ENCODE assay signal across 19 cellular contexts in genomic region chr9:93903886-93904648, GRCh38. TPM values are rescaled to one million over a fixed set of nuclear protein-coding genes. Genes with fewer than 3 reads are reported as not detected.
DNase-seq lines count a peak whose midpoint lies in the region; ATAC-seq and TF ChIP-seq lines count a peak whose summit lies in the region.
"Had no signal": no experiment of that assay in that cellular context is flagged by ENCODE, and none has a peak within 500 bp of the region (broad histone marks: within the 10 kb centered on the region; RNA-seq: fewer than 3 reads in every experiment).

No MANE protein-coding gene starts in this region.

- TF ChIP-seq POLR2A in sigmoid colon (IDR thresholded peaks at IDR 0.05): no peak

- H3K36me3 ChIP-seq in H7 (replicated peaks; ENCODE audit: control insufficient read depth, insufficient read depth, low read length) (no peaks in the 10 kb centered on the region), sigmoid colon (no peaks in the 10 kb centered on the region), ascending aorta (no peaks in the 10 kb centered on the region)

- H3K4me3 Mint-ChIP-seq in activated naive CD8-positive, alpha-beta T cell treated with anti-CD3 and anti-CD28 coated beads, Interleukin-2, amount 10 ng/mL, durations not matched to agents 7 days and 5 days: no peak overlapping the region
- H3K4me3 Mint-ChIP-seq in activated naive CD8-positive, alpha-beta T cell treated with anti-CD3 and anti-CD28 coated beads for 36 hours: no peak overlapping the region
- H3K4me3 Mint-ChIP-seq: GM23338 had no signal

- peak; percentile 17 for DNase-seq in activated naive CD8-positive, alpha-beta T cell treated with anti-CD3 and anti-CD28 coated beads, Interleukin-2, amount 10 ng/mL, durations not matched to agents 7 days and 5 days
- DNase-seq in activated naive CD8-positive, alpha-beta T cell treated with anti-CD3 and anti-CD28 coated beads for 36 hours: no peak
- DNase-seq in H7: peak; percentile 24
- DNase-seq in coronary artery (ENCODE audit: low spot score): peak; percentile 62
- peak; percentile 38 for DNase-seq in sigmoid colon
- DNase-seq in NCI-H345 (lab: John Stamatoyannopoulos, UW): no peak
- no peak for DNase-seq in ascending aorta (ENCODE audit: low spot score in 2 of 2)
- DNase-seq in AG20443 (ENCODE audit: low spot score): no peak
- DNase-seq: AML-193, Caco-2, EL, NCI-H1048, NCI-H1436 treated with DMSO at 0.1 percent for 48 hours, NCI-H2029 treated with DMSO at 0.1 percent for 48 hours, NCI-H2171 treated with DMSO at 0.1 percent for 48 hours, NCI-H510A, NCI-H774, PC-9 had no signal

- H3K27me3 ChIP-seq in H7 (ENCODE audit: control insufficient read depth, insufficient read depth, low read length) (no peaks in the 10 kb centered on the region), sigmoid colon (peaks cover 0 to 19% (median 0%) of the 10 kb centered on the region in 3 donors), ascending aorta (no peaks in the 10 kb centered on the region)

- H3K4me1 ChIP-seq in sigmoid colon (no peaks in the 10 kb centered on the region), ascending aorta (no peaks in the 10 kb centered on the region)
- H3K4me1 ChIP-seq: Caco-2 had no signal

- no peak overlapping the region for H3K27ac Mint-ChIP-seq in activated naive CD8-positive, alpha-beta T cell treated with anti-CD3 and anti-CD28 coated beads, Interleukin-2, amount 10 ng/mL, durations not matched to agents 7 days and 5 days
- H3K27ac Mint-ChIP-seq in activated naive CD8-positive, alpha-beta T cell treated with anti-CD3 and anti-CD28 coated beads for 36 hours: no peak overlapping the region
- H3K27ac Mint-ChIP-seq: GM23338 had no signal

- no peak overlapping the region for H3K27ac ChIP-seq in coronary artery
- H3K27ac ChIP-seq in sigmoid colon: no peak overlapping the region
- no peak overlapping the region for H3K27ac ChIP-seq in ascending aorta
- H3K27ac ChIP-seq: PC-9 had no signal

- WGBS in sigmoid colon, 2 donors: 74 to 86% methylated on average over 10 of the region's 10 CpGs

- intact Hi-C loops in sigmoid colon (cut with DNase I) (no loop called here), ascending aorta (cut with DNase I) (no loop called here)

- POLR2A ChIA-PET in activated naive CD8-positive, alpha-beta T cell treated with anti-CD3 and anti-CD28 coated beads, Interleukin-2, amount 10 ng/mL, durations not matched to agents 7 days and 5 days (lab: Charles Lee): no interaction called here

- H3K9me3 Mint-ChIP-seq in activated naive CD8-positive, alpha-beta T cell treated with anti-CD3 and anti-CD28 coated beads, Interleukin-2, amount 10 ng/mL, durations not matched to agents 7 days and 5 days: no peaks in the 10 kb centered on the region
- H3K9me3 Mint-ChIP-seq in activated naive CD8-positive, alpha-beta T cell treated with anti-CD3 and anti-CD28 coated beads for 36 hours: peaks cover 4% of the 10 kb centered on the region

- TF ChIP-seq CTCF in coronary artery (IDR thresholded peaks at IDR 0.05): no peak
- TF ChIP-seq CTCF in sigmoid colon (IDR thresholded peaks at IDR 0.05): no peak
- no peak for TF ChIP-seq CTCF in ascending aorta (IDR thresholded peaks at IDR 0.05)

- peaks cover 4% of the 10 kb centered on the region for H3K27me3 Mint-ChIP-seq in activated naive CD8-positive, alpha-beta T cell treated with anti-CD3 and anti-CD28 coated beads, Interleukin-2, amount 10 ng/mL, durations not matched to agents 7 days and 5 days
- peaks cover 8% of the 10 kb centered on the region for H3K27me3 Mint-ChIP-seq in activated naive CD8-positive, alpha-beta T cell treated with anti-CD3 and anti-CD28 coated beads for 36 hours

- H3K36me3 Mint-ChIP-seq in activated naive CD8-positive, alpha-beta T cell treated with anti-CD3 and anti-CD28 coated beads, Interleukin-2, amount 10 ng/mL, durations not matched to agents 7 days and 5 days: no peaks in the 10 kb centered on the region
- no peaks in the 10 kb centered on the region for H3K36me3 Mint-ChIP-seq in activated naive CD8-positive, alpha-beta T cell treated with anti-CD3 and anti-CD28 coated beads for 36 hours

- ATAC-seq in activated naive CD8-positive, alpha-beta T cell treated with anti-CD3 and anti-CD28 coated beads, Interleukin-2, amount 10 ng/mL, durations not matched to agents 7 days and 5 days (ENCODE audit: low read depth): no peak
- ATAC-seq: GM23338 had no signal

- no peak for TF ChIP-seq EP300 in sigmoid colon (IDR thresholded peaks at IDR 0.05)

- H3K4me1 Mint-ChIP-seq in activated naive CD8-positive, alpha-beta T cell treated with anti-CD3 and anti-CD28 coated beads, Interleukin-2, amount 10 ng/mL, durations not matched to agents 7 days and 5 days: peaks cover 3% of the 10 kb centered on the region
- H3K4me1 Mint-ChIP-seq in activated naive CD8-positive, alpha-beta T cell treated with anti-CD3 and anti-CD28 coated beads for 36 hours: peaks cover 4% of the 10 kb centered on the region

- H3K4me3 ChIP-seq in H7 (ENCODE audit: insufficient read depth, low read depth, low read length) (no peak overlapping the region), coronary artery (no peak overlapping the region), sigmoid colon (no peak overlapping the region), ascending aorta (no peak overlapping the region)
- H3K4me3 ChIP-seq: GM23338, PC-9 had no signal

- peaks cover 0 to 4% (median 0%) of the 10 kb centered on the region in 4 donors for H3K9me3 ChIP-seq in sigmoid colon
- H3K9me3 ChIP-seq in ascending aorta: no peaks in the 10 kb centered on the region
- H3K9me3 ChIP-seq: Caco-2 had no signal

RNA-seq across cellular contexts. Expression of gene BARX1, which starts 51.1 kb away (rescaled TPM):
- total RNA-seq in activated naive CD8-positive, alpha-beta T cell treated with anti-CD3 and anti-CD28 coated beads, Interleukin-2, amount 10 ng/mL, durations not matched to agents 7 days and 5 days: 1 to 10 TPM; 1.1 to 1.4 TPM
- total RNA-seq in activated naive CD8-positive, alpha-beta T cell treated with anti-CD3 and anti-CD28 coated beads for 36 hours: 1 to 10 TPM; 2.9 to 3.8 TPM
- total RNA-seq in H7 (2014; rRNA removed; shearing (Covaris generic)): 79.7 and 80.4 TPM in 2 replicates
- total RNA-seq in sigmoid colon (not detected), ascending aorta (not detected)
- polyA plus RNA-seq in sigmoid colon: under 1 TPM in 1 of 3 donors, not detected in 2; 0.23 TPM
- total RNA-seq: Caco-2, PC-9 had no signal

Comparison
In these comparisons a context has a peak if more than half of its experiments do, and no peak if none do; other contexts are left out.
1. DNase-seq: peak in activated naive CD8-positive, alpha-beta T cell treated with anti-CD3 and anti-CD28 coated beads, Interleukin-2, amount 10 ng/mL, durations not matched to agents 7 days and 5 days (single experiment), H7 (single experiment), coronary artery (single experiment) and sigmoid colon (single experiment); none in activated naive CD8-positive, alpha-beta T cell treated with anti-CD3 and anti-CD28 coated beads for 36 hours (single experiment), NCI-H345 (single experiment), ascending aorta (0 of 2) and AG20443 (single experiment).
2. RNA of gene BARX1, which starts 51.1 kb away (total RNA-seq): 79.7 to 80.4 TPM in H7; 2.9 to 3.8 TPM in activated naive CD8-positive, alpha-beta T cell treated with anti-CD3 and anti-CD28 coated beads for 36 hours, 1.1 to 1.4 TPM in activated naive CD8-positive, alpha-beta T cell treated with anti-CD3 and anti-CD28 coated beads, Interleukin-2, amount 10 ng/mL, durations not matched to agents 7 days and 5 days, not detected in sigmoid colon and not detected in ascending aorta (single experiment); every median in the first group is over 10 times any median in the second.